Comparison of ENCODE assay signal across 19 cellular contexts in genomic region chr20:58842276-58842675, GRCh38. TPM values are rescaled to one million over a fixed set of nuclear protein-coding genes. Genes with fewer than 3 reads are reported as not detected.
DNase-seq lines count a peak whose midpoint lies in the region; ATAC-seq and TF ChIP-seq lines count a peak whose summit lies in the region.
"Had no signal": no experiment of that assay in that cellular context is flagged by ENCODE, and none has a peak within 500 bp of the region (broad histone marks: within the 10 kb centered on the region; RNA-seq: fewer than 3 reads in every experiment).

No MANE protein-coding gene starts in this region.

- H3K9ac ChIP-seq in HUES64 (ENCODE audit: low read depth, low read length), result peak overlapping the region; percentile 65
- H3K9ac ChIP-seq in endodermal cell (ENCODE audit: extremely low read depth, low read length, poor library complexity, severe bottlenecking), result no peak overlapping the region
- peak overlapping the region; percentile 94 for H3K9ac ChIP-seq in iPS-20b (ENCODE audit: low read depth, low read length)
- H3K9ac ChIP-seq: BLaER1 treated with 17β-estradiol and CSF1 and Interleukin-3, amounts not matched to agents 10 nM and 100 nM had no signal

- 53% methylated on average over 20 of the region's 20 CpGs for WGBS in HUES64
- WGBS in endodermal cell (ENCODE audit: insufficient coverage in 1 of 2, insufficient read length in 1 of 2), 2 experiments, result 37 to 56% methylated on average over 18 to 20 of the region's 20 CpGs

- peak overlapping the region; percentile 56 for H3K4me3 Mint-ChIP-seq in endodermal cell
- H3K4me3 Mint-ChIP-seq in progenitor cell of endocrine pancreas (ENCODE audit: low read depth), result no peak overlapping the region

- H3K27me3 Mint-ChIP-seq in endodermal cell (ENCODE audit: insufficient read depth) (peaks cover 57% of the 10 kb centered on the region), progenitor cell of endocrine pancreas (peaks cover 86% of the 10 kb centered on the region)

- H3K4me3 ChIP-seq in BE2C (ENCODE audit: low read depth, low read length) (peak overlapping the region; percentile 47), HUES64 (ENCODE audit: low read length) (peak overlapping the region; percentile 61), endodermal cell (ENCODE audit: low read length) (peak overlapping the region; percentile 9), iPS-20b (ENCODE audit: low read length) (peak overlapping the region; percentile 82)
- H3K4me3 ChIP-seq: BLaER1 treated with 17β-estradiol and CSF1 and Interleukin-3, amounts not matched to agents 10 nM and 100 nM; PC-9 had no signal

- H3K36me3 ChIP-seq in BE2C (peaks cover 7% of the 10 kb centered on the region), HUES64 (ENCODE audit: insufficient read depth, low read length) (peaks cover 49% of the 10 kb centered on the region), endodermal cell (ENCODE audit: control insufficient read depth, insufficient read depth, low read length) (peaks cover 20% of the 10 kb centered on the region), iPS-20b (ENCODE audit: insufficient read depth, low read depth, low read length) (no peaks in the 10 kb centered on the region)
- H3K36me3 ChIP-seq: BLaER1 treated with 17β-estradiol and CSF1 and Interleukin-3, amounts not matched to agents 10 nM and 100 nM had no signal

- H3K36me3 Mint-ChIP-seq in endodermal cell (ENCODE audit: low read depth) (peaks cover 30% of the 10 kb centered on the region), progenitor cell of endocrine pancreas (ENCODE audit: insufficient read depth) (peaks cover 20% of the 10 kb centered on the region)

- H3K9me3 ChIP-seq in BE2C (no peaks in the 10 kb centered on the region), HUES64 (ENCODE audit: insufficient read depth, low read depth, low read length) (no peaks in the 10 kb centered on the region), endodermal cell (ENCODE audit: control insufficient read depth, low read length) (no peaks in the 10 kb centered on the region), iPS-20b (ENCODE audit: insufficient read depth, low read depth, low read length) (no peaks in the 10 kb centered on the region)

- no peak overlapping the region for H3K27ac Mint-ChIP-seq in endodermal cell
- no peak overlapping the region for H3K27ac Mint-ChIP-seq in progenitor cell of endocrine pancreas

- TF ChIP-seq CTCF in BE2C (IDR thresholded peaks at IDR 0.05; ENCODE audit: low read depth, low read length) (no peak), endodermal cell (conservative IDR thresholded peaks at IDR 0.05) (no peak), progenitor cell of endocrine pancreas (IDR thresholded peaks at IDR 0.05; ENCODE audit: unreplicated experiment) (no peak)

- H3K27me3 ChIP-seq in BE2C (peaks cover 39% of the 10 kb centered on the region), HUES64 (ENCODE audit: insufficient read depth, low read length) (peaks cover 37% of the 10 kb centered on the region), endodermal cell (ENCODE audit: control insufficient read depth, insufficient read depth, low read length, poor library complexity, severe bottlenecking) (peaks cover 61% of the 10 kb centered on the region), iPS-20b (ENCODE audit: insufficient read depth, low read length) (peaks cover 51% of the 10 kb centered on the region)

- H3K27ac ChIP-seq in HUES64 (ENCODE audit: low read depth, low read length) (peak overlapping the region; percentile 95), endodermal cell (ENCODE audit: low read depth, low read length) (no peak overlapping the region), iPS-20b (ENCODE audit: low read length) (peak overlapping the region; percentile 93)
- H3K27ac ChIP-seq: BLaER1 treated with 17β-estradiol and CSF1 and Interleukin-3, amounts not matched to agents 10 nM and 100 nM; PC-9 had no signal

- DNase-seq in BE2C, result no peak
- DNase-seq in endodermal cell, result no peak
- DNase-seq in left ventricle myocardium superior, result no peak
- DNase-seq in pons (ENCODE audit: low spot score), result no peak
- no peak for DNase-seq in GOT3 (lab: John Stamatoyannopoulos, UW)
- DNase-seq in progenitor cell of endocrine pancreas (ENCODE audit: low spot score, unreplicated experiment), result no peak
- DNase-seq: 8988T, DMS 273 treated with DMSO at 0.1 percent for 48 hours, Kasumi-1, NCI-H1105 treated with DMSO at 0.1 percent for 48 hours, NCI-H187 treated with DMSO at 0.1 percent for 48 hours, NCI-H446 treated with DMSO at 0.1 percent for 48 hours, NCI-H748 treated with DMSO at 0.1 percent for 48 hours, PC-9 had no signal

- ATAC-seq in left ventricle myocardium superior, result no peak
- ATAC-seq: HCT116, Right ventricle myocardium inferior had no signal

- H3K9me3 Mint-ChIP-seq in endodermal cell (no peaks in the 10 kb centered on the region), progenitor cell of endocrine pancreas (ENCODE audit: low read depth) (no peaks in the 10 kb centered on the region)

- H3K4me1 ChIP-seq in BE2C, result peaks cover 11% of the 10 kb centered on the region
- peaks cover 50% of the 10 kb centered on the region for H3K4me1 ChIP-seq in HUES64 (ENCODE audit: insufficient read depth, low read length)
- no peaks in the 10 kb centered on the region for H3K4me1 ChIP-seq in endodermal cell (ENCODE audit: control insufficient read depth, insufficient read depth, low read length)
- peaks cover 45% of the 10 kb centered on the region for H3K4me1 ChIP-seq in iPS-20b (ENCODE audit: insufficient read depth, low read length)

- H3K4me1 Mint-ChIP-seq in endodermal cell (peaks cover 40% of the 10 kb centered on the region), progenitor cell of endocrine pancreas (ENCODE audit: low read depth) (peaks cover 11% of the 10 kb centered on the region)

- intact Hi-C loops in left ventricle myocardium superior (cut with micrococcal nuclease), result no loop called here

RNA-seq across cellular contexts. Expression of gene GNAS-AS1, which starts 8.4 kb away (rescaled TPM):
- polyA plus RNA-seq in BE2C (2012; ENCODE audit: insufficient read depth, insufficient read length, low read depth), result 1.5 TPM
- 3.2 TPM for polyA plus RNA-seq in HUES64 (2013, experiment 1 of 2)
- polyA plus RNA-seq in HUES64 (2013, experiment 2 of 2), result 3.2 TPM
- 1 to 10 TPM; 9.3 to 9.7 TPM for total RNA-seq in endodermal cell
- 3.9 TPM for polyA plus RNA-seq in endodermal cell (2013, experiment 1 of 2)
- 2.5 TPM for polyA plus RNA-seq in endodermal cell (2013, experiment 2 of 2)
- total RNA-seq in left ventricle myocardium superior, result 0.35 TPM
- total RNA-seq in progenitor cell of endocrine pancreas, result 4.3 and 4.4 TPM in 2 replicates

RNA-seq across cellular contexts. Expression of gene GNAS, which starts 10.2 kb away (rescaled TPM):
- polyA plus RNA-seq in BE2C (2012; ENCODE audit: insufficient read depth, insufficient read length, low read depth), result 4,204 TPM
- polyA plus RNA-seq in HUES64 (2013, experiment 1 of 2), result 856 TPM
- polyA plus RNA-seq in HUES64 (2013, experiment 2 of 2), result 977 TPM
- 1,000 to 10,000 TPM; 1,246 to 1,267 TPM for total RNA-seq in endodermal cell
- polyA plus RNA-seq in endodermal cell (2013, experiment 1 of 2), result 1,275 TPM
- polyA plus RNA-seq in endodermal cell (2013, experiment 2 of 2), result 1,251 TPM
- total RNA-seq in left ventricle myocardium superior, result 1,575 TPM
- total RNA-seq in progenitor cell of endocrine pancreas, result 1,570 and 1,613 TPM in 2 replicates

Comparison
In these comparisons a context has a peak if more than half of its experiments do, and no peak if none do; other contexts are left out.
1. H3K4me3 ChIP-seq: peak in every context shown above with its lines; median percentile 82 in iPS-20b; 61 in HUES64; 47 in BE2C; 9 in endodermal cell.